Comparison of ENCODE assay signal across 33 cellular contexts in the genomic region with DNA sequence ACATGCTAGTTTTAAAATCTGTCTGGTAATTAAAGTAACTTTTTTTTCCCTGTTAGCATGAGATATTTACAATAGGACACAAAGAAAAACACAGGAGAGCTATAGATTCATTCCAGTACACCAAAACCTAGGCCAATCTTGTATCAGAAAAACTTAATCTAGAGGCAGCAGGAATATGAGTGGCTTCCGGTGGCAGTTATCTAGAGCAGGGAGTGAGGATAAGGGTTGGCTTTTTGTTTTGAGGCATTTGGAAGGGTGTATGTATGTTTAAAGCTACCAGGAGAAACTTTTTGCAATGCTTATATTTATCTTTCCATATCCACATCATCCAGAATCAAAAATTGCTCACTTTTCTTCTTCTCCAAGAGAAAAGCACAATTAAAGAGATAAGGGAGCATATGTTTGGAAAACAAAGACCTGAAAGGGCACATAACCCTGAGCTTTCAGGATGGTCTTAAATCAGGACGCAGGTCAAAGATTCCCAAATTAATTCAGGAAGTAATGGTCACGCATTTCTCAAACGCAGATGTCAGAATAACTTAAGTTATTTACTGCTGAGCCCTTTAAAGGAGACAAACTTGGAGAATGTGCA. TPM values are rescaled to one million over a fixed set of nuclear protein-coding genes. Genes with fewer than 3 reads are reported as not detected.
A peak's percentile ranks its signal among the peaks of the same experiment; 100 is the strongest.
DNase-seq lines count a peak whose midpoint lies in the region; TF ChIP-seq lines count a peak whose summit lies in the region.
"Had no signal": no experiment of that assay in that cellular context is flagged by ENCODE, and none has a peak within 500 bp of the region (broad histone marks: within the 10 kb centered on the region; RNA-seq: fewer than 3 reads in every experiment).

No MANE protein-coding gene starts in this region.

- no peak overlapping the region for H3K9ac ChIP-seq in smooth muscle cell (ENCODE audit: low read depth)

- in situ Hi-C loops in SK-MEL-5 (cut with HindIII; ENCODE audit: low pct_unique_long_range_greater_than_20kb, low sequenced_read_pairs) = no loop called here

- TF ChIP-seq CTCF in HFFc6 (IDR thresholded peaks at IDR 0.05) = 0 out of 2 replicates have a peak, but pooled peaks have one; percentile 3
- no peak for TF ChIP-seq CTCF in smooth muscle cell (IDR thresholded peaks at IDR 0.05; ENCODE audit: borderline replicate concordance, insufficient read depth, poor library complexity, severe bottlenecking)

- no peaks in the 10 kb centered on the region for H3K9me3 ChIP-seq in smooth muscle cell (replicated peaks; ENCODE audit: low read depth)
- H3K9me3 ChIP-seq: adrenal gland, esophagus squamous epithelium, pancreas, SJSA1 had no signal

- H3K36me3 ChIP-seq in smooth muscle cell (ENCODE audit: low read depth) = no peaks in the 10 kb centered on the region
- H3K36me3 ChIP-seq: adrenal gland, pancreas, upper lobe of left lung had no signal

- peak overlapping the region; percentile 97 for H3K27ac ChIP-seq in epithelial cell of prostate
- H3K27ac ChIP-seq in smooth muscle cell (ENCODE audit: low read depth) = peak overlapping the region; percentile 96
- H3K27ac ChIP-seq: adrenal gland, pancreas, upper lobe of left lung had no signal

- no peaks in the 10 kb centered on the region for H3K9me3 Mint-ChIP-seq in HFFc6
- H3K9me3 Mint-ChIP-seq: endodermal cell had no signal

- peak overlapping the region; percentile 35 for H3K4me3 Mint-ChIP-seq in HFFc6
- H3K4me3 Mint-ChIP-seq: activated CD4-positive, alpha-beta memory T cell treated with anti-CD3 and anti-CD28 coated beads, Interleukin-2, amount 10 ng/mL, durations not matched to agents 7 days and 5 days; activated naive CD4-positive, alpha-beta T cell treated with anti-CD3 and anti-CD28 coated beads for 36 hours; endodermal cell; stimulated activated naive B cell treated with anti-CD40 and anti-IgM and Interleukin-4, amounts not matched to agents 10 μg/mL and 1 μg/mL and 100 μg/mL, for 72 hours had no signal

- no peak overlapping the region for H3K4me3 ChIP-seq in smooth muscle cell
- H3K4me3 ChIP-seq: adrenal gland, esophagus squamous epithelium, lung, pancreas, SJSA1, skin epidermis, upper lobe of left lung had no signal

- H3K27ac Mint-ChIP-seq in HFFc6 = peak overlapping the region; percentile 77
- H3K27ac Mint-ChIP-seq: activated CD4-positive, alpha-beta memory T cell treated with anti-CD3 and anti-CD28 coated beads, Interleukin-2, amount 10 ng/mL, durations not matched to agents 7 days and 5 days; activated naive CD4-positive, alpha-beta T cell treated with anti-CD3 and anti-CD28 coated beads for 36 hours; CD14-positive monocyte; endodermal cell; stimulated activated naive B cell treated with anti-CD40 and anti-IgM and Interleukin-4, amounts not matched to agents 10 μg/mL and 1 μg/mL and 100 μg/mL, for 72 hours had no signal

- H3K4me1 Mint-ChIP-seq in HFFc6 (ENCODE audit: low read depth) = peaks cover 92% of the 10 kb centered on the region

- peaks cover 87% of the 10 kb centered on the region for H3K36me3 Mint-ChIP-seq in HFFc6 (ENCODE audit: low read depth)

- intact Hi-C loops in posterior vena cava (cut with DNase I) = no loop called here

- peaks cover 3% of the 10 kb centered on the region for H3K27me3 Mint-ChIP-seq in HFFc6 (ENCODE audit: insufficient read depth)

- no peaks in the 10 kb centered on the region for H4K20me1 ChIP-seq in smooth muscle cell (ENCODE audit: low read depth)

- peak overlapping the region; percentile 14 for H3K4me2 ChIP-seq in smooth muscle cell

- no peaks in the 10 kb centered on the region for H3K4me1 ChIP-seq in smooth muscle cell (ENCODE audit: low read depth)

- peaks cover 7% of the 10 kb centered on the region for H3F3A ChIP-seq in smooth muscle cell (ENCODE audit: low read depth)

- H3K27me3 ChIP-seq in smooth muscle cell (ENCODE audit: low read depth) = peaks cover 29% of the 10 kb centered on the region
- H3K27me3 ChIP-seq: SJSA1 had no signal

- no peak overlapping the region for H2AFZ ChIP-seq in smooth muscle cell (ENCODE audit: low read depth)

- peaks cover 15% of the 10 kb centered on the region for H3K79me2 ChIP-seq in smooth muscle cell (ENCODE audit: low read depth)

- WGBS in smooth muscle cell (ENCODE audit: low lambda C conversion rate) = 73% methylated on average over 4 of the region's 4 CpGs

- DNase-seq in HFFc6 = no peak
- DNase-seq in SK-MEL-5 (ENCODE audit: low read depth, low spot score) = peak; percentile 9
- DNase-seq in epithelial cell of prostate (ENCODE audit: low read depth, low spot score) = no peak
- DNase-seq in smooth muscle cell (lab: John Stamatoyannopoulos, UW; ENCODE audit: unreplicated experiment) = no peak
- DNase-seq in germinal center (ENCODE audit: low spot score) = no peak
- DNase-seq in posterior vena cava (ENCODE audit: low spot score) = no peak
- no peak for DNase-seq in NCI-H446 treated with DMSO at 0.1 percent for 48 hours (lab: John Stamatoyannopoulos, UW)
- DNase-seq: activated CD4-positive, alpha-beta memory T cell treated with anti-CD3 and anti-CD28 coated beads, Interleukin-2, amount 10 ng/mL, durations not matched to agents 7 days and 5 days; activated CD8-positive, alpha-beta memory T cell treated with anti-CD3 and anti-CD28 coated beads, Interleukin-2, amount 50 U/mL, for 4 hours; activated naive CD4-positive, alpha-beta T cell treated with anti-CD3 and anti-CD28 coated beads for 36 hours; adrenal gland; cerebellar nuclear complex; dermis blood vessel endothelial cell; DMS79; endodermal cell; esophagus squamous epithelium; GDM1; HCEC 1CT; hippocampal formation; left cardiac atrium; NCI-H1092 treated with DMSO at 0.1 percent for 48 hours; NCI-H2029; NCI-H69; pancreas; stimulated activated naive B cell treated with anti-CD40 and anti-IgM and Interleukin-4, amounts not matched to agents 10 μg/mL and 1 μg/mL and 100 μg/mL, for 72 hours; substantia nigra; T-helper 1 cell; upper lobe of left lung had no signal

RNA-seq across cellular contexts. Expression of gene TFAP2A, which starts 13.1 kb away (rescaled TPM):
- 10 to 100 TPM; 64.1 to 89.0 (median 83.8) TPM for total RNA-seq in HFFc6 (2021; fragmentation: NEBNext Ultra II Directional; extraction: Animal tissue kit (Norgen Biotek cat#: 25700))
- total RNA-seq in SK-MEL-5 (2014; rRNA removed; shearing (Covaris generic)) = 24.6 and 38.4 TPM in 2 replicates
- polyA plus RNA-seq in SK-MEL-5 (2015; cell fraction: cytosol; rRNA removed) = 104 and 135 TPM in 2 replicates
- 188 and 226 TPM in 2 replicates for polyA plus RNA-seq in SK-MEL-5 (2015; cell fraction: nucleus; rRNA removed)
- 6.2 and 13.6 TPM in 2 replicates for total RNA-seq in smooth muscle cell
- 10.1 and 33.9 TPM in 2 replicates for polyA plus RNA-seq in smooth muscle cell
- under 1 TPM in 1 of 2 donors, not detected in 1; 0.52 TPM for total RNA-seq in posterior vena cava
- total RNA-seq: frontal cortex had no signal
- polyA plus RNA-seq: CD14-positive monocyte had no signal
